In genomic region chr1:248593226-248593625, GRCh38 we compare ENCODE assay signal across 7 cellular contexts. TPM values are rescaled to one million over a fixed set of nuclear protein-coding genes. Genes with fewer than 3 reads are reported as not detected.
"Had no signal": no experiment of that assay in that cellular context is flagged by ENCODE, and none has a peak within 500 bp of the region (broad histone marks: within the 10 kb centered on the region; RNA-seq: fewer than 3 reads in every experiment).

No MANE protein-coding gene starts in this region.

- DNase-seq: IMR-90 had no signal

- H3K4me3 ChIP-seq: K562 had no signal

- H3K27ac ChIP-seq: HL-60 had no signal

RNA-seq across cellular contexts. Expression of gene OR2T10, which starts 4.3 kb away (rescaled TPM):
- total RNA-seq: HepG2, HT-29, HT1080, IMR-90, K562 had no signal
- polyA plus RNA-seq: HepG2, IMR-90, K562 had no signal

RNA-seq across cellular contexts. Expression of gene OR2T34, which starts 18.7 kb away (rescaled TPM):
- total RNA-seq: HepG2, HT-29, HT1080, IMR-90, K562 had no signal
- polyA plus RNA-seq: HepG2, IgD-negative memory B cell, IMR-90, K562 had no signal

RNA-seq across cellular contexts. Expression of gene OR2T29, which starts 30.7 kb away (rescaled TPM):
- total RNA-seq: HepG2, HT-29, HT1080, IMR-90, K562 had no signal
- polyA plus RNA-seq: HepG2, IgD-negative memory B cell, IMR-90, K562 had no signal

RNA-seq across cellular contexts. Expression of gene OR2T11, which starts 41.7 kb away (rescaled TPM):
- total RNA-seq: HepG2, HT-29, HT1080, IMR-90, K562 had no signal
- polyA plus RNA-seq: HepG2, IgD-negative memory B cell, IMR-90, K562 had no signal

RNA-seq across cellular contexts. Expression of gene OR2T35, which starts 51.9 kb away (rescaled TPM):
- total RNA-seq: HepG2, HT-29, HT1080, IMR-90, K562 had no signal
- polyA plus RNA-seq: HepG2, IgD-negative memory B cell, IMR-90, K562 had no signal
